In the genomic region with DNA sequence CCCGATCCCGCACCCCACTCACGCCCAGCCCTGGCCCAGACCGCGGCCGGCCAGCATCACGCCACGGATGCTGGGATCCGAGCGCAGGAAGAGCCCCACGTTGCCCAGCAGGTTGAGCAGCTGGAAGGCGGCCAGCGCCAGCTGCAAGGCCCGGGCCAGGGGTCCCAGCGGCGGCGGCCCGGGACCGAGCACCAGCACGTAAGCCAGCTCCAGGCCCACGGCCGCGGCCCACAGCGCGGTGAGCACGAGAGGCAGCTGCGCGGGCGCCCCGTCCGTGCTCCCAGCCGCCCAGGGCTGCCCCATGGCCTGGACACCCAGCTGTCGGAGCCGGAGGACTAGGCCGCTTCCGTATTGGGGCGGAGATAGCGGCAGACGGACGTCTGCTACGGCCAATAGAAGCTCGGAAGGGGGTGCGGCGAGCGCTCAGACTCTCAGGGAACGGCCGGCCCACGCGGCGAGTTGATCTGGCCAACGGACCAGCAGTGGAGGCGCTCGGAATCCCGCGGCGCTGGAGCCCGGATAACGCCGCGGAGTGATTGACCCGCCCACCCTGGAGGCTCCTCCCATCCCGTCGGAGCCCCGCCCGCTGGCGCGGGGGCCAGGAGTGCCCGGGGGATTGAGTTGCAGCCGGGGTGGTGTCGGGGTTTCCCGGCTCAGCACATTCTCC, we compare ENCODE assay signal across 8 cellular contexts. TPM values are rescaled to one million over a fixed set of nuclear protein-coding genes. Genes with fewer than 3 reads are reported as not detected.
DNase-seq lines count a peak whose midpoint lies in the region; TF ChIP-seq lines count a peak whose summit lies in the region.

TSS of gene ZDHHC24 (minus strand) at position 348 of the 667 bp plus-strand sequence. CDS start at position 303, 45 bp downstream.

- no peak for TF ChIP-seq CTCF in MM.1S (IDR thresholded peaks at IDR 0.05; ENCODE audit: low read length)

- H3K9ac ChIP-seq in ES-I3 (ENCODE audit: low read depth, low read length): peak within 1 kb of the TSS; percentile 86
- peak within 1 kb of the TSS; percentile 91 for H3K9ac ChIP-seq in MM.1S (ENCODE audit: low read length)
- peak within 1 kb of the TSS; percentile 26 to 87 (median 83) for H3K9ac ChIP-seq in subcutaneous abdominal adipose tissue (ENCODE audit: low read length in 5 of 5)

- H4K20me1 ChIP-seq in MM.1S (ENCODE audit: insufficient read depth, low read length): no peaks in the 10 kb centered on the region

- H3K4me2 ChIP-seq in MM.1S (ENCODE audit: low read depth, low read length): peak within 1 kb of the TSS; percentile 94

- in situ Hi-C loops in HAP-1 (cut with MboI; ENCODE audit: low sequenced_read_pairs): no loop called here

- peak within 1 kb of the TSS; percentile 98 for H2AFZ ChIP-seq in MM.1S (ENCODE audit: low read length)
- peak within 1 kb of the TSS; percentile 94 for H2AFZ ChIP-seq in neuron (ENCODE audit: low read depth, low read length)

- no peaks in the 10 kb centered on the region for H3K9me2 ChIP-seq in MM.1S (replicated peaks; ENCODE audit: insufficient read depth, low read length)

- H3K36me3 ChIP-seq in ES-I3 (ENCODE audit: insufficient read depth, low read length) (no peaks in the 10 kb centered on the region), HAP-1 (replicated peaks) (peaks cover 12% of the 10 kb centered on the region), MM.1S (replicated peaks; ENCODE audit: insufficient read depth, low read length) (no peaks in the 10 kb centered on the region), SJCRH30 (no peaks in the 10 kb centered on the region), neuron (ENCODE audit: insufficient read depth, low read length) (peaks cover 10% of the 10 kb centered on the region), subcutaneous abdominal adipose tissue (ENCODE audit: control insufficient read depth in 5 of 5, insufficient read depth in 5 of 5, low read length in 5 of 5) (peaks cover 0 to 28% (median 22%) of the 10 kb centered on the region in 5 donors)

- no peak within 1 kb of the TSS; the same call in 1 of the 2 replicates for H3K27ac ChIP-seq in MM.1S (ENCODE audit: low read length)
- H3K27ac ChIP-seq in SJCRH30: peak within 1 kb of the TSS; percentile 26
- peak within 1 kb of the TSS; percentile 60 for H3K27ac ChIP-seq in subcutaneous abdominal adipose tissue (ENCODE audit: low read depth, low read length)

- no peaks in the 10 kb centered on the region for H3K27me3 ChIP-seq in HAP-1 (ENCODE audit: low read depth)
- H3K27me3 ChIP-seq in MM.1S (replicated peaks; ENCODE audit: insufficient read depth, low read length): peaks cover 42% of the 10 kb centered on the region
- no peaks in the 10 kb centered on the region for H3K27me3 ChIP-seq in SJCRH30
- no peaks in the 10 kb centered on the region for H3K27me3 ChIP-seq in neuron (ENCODE audit: insufficient read depth, low read length)
- no peaks in the 10 kb centered on the region for H3K27me3 ChIP-seq in subcutaneous abdominal adipose tissue (ENCODE audit: control insufficient read depth in 5 of 5, insufficient read depth in 4 of 5, low read length in 5 of 5)

- H3F3A ChIP-seq in MM.1S (ENCODE audit: insufficient read depth, low read length): peaks cover 3% of the 10 kb centered on the region; the same call in 1 of the 2 replicates

- no peaks in the 10 kb centered on the region for H3K9me3 ChIP-seq in ES-I3 (ENCODE audit: control insufficient read depth, insufficient read depth, low read length)
- no peaks in the 10 kb centered on the region for H3K9me3 ChIP-seq in HAP-1
- H3K9me3 ChIP-seq in MM.1S (replicated peaks; ENCODE audit: insufficient read depth, low read length): no peaks in the 10 kb centered on the region
- no peaks in the 10 kb centered on the region for H3K9me3 ChIP-seq in SJCRH30 (replicated peaks)
- no peaks in the 10 kb centered on the region for H3K9me3 ChIP-seq in neuron (ENCODE audit: low read length)
- H3K9me3 ChIP-seq in subcutaneous abdominal adipose tissue (ENCODE audit: control insufficient read depth in 5 of 5, low read length in 5 of 5): no peaks in the 10 kb centered on the region

- peak within 1 kb of the TSS; percentile 63 for H3K4me3 ChIP-seq in HAP-1
- peak within 1 kb of the TSS; percentile 98 for H3K4me3 ChIP-seq in MM.1S (ENCODE audit: low read length)
- H3K4me3 ChIP-seq in SJCRH30: peak within 1 kb of the TSS; percentile 72
- H3K4me3 ChIP-seq in neuron (ENCODE audit: low read length): peak within 1 kb of the TSS; percentile 80
- peak within 1 kb of the TSS; percentile 70 to 90 (median 78) for H3K4me3 ChIP-seq in subcutaneous abdominal adipose tissue (ENCODE audit: low read depth in 1 of 5, low read length in 5 of 5)

- H3K79me2 ChIP-seq in MM.1S (ENCODE audit: low read length): peaks cover 5% of the 10 kb centered on the region; the same call in 1 of the 2 replicates

- peak; percentile 87 to 97 for DNase-seq in HAP-1 (ENCODE audit: low spot score in 2 of 2)
- peak; percentile 95 for DNase-seq in MM.1S
- DNase-seq in SJCRH30: peak; percentile 95 to 97
- DNase-seq in activated gamma-delta T cell treated with anti-CD3 and anti-CD28 coated beads, Interleukin-2, amount 50 U/mL, for 16 hours (ENCODE audit: low read depth): peak; percentile 72
- peak; percentile 95 for DNase-seq in foreskin melanocyte

- peaks cover 29% of the 10 kb centered on the region for H3K4me1 ChIP-seq in ES-I3 (ENCODE audit: insufficient read depth, low read length)
- peaks cover 12% of the 10 kb centered on the region for H3K4me1 ChIP-seq in HAP-1
- peaks cover 7% of the 10 kb centered on the region; the same call in 1 of the 2 replicates for H3K4me1 ChIP-seq in MM.1S (ENCODE audit: low read length)
- H3K4me1 ChIP-seq in SJCRH30: peaks cover 7% of the 10 kb centered on the region
- H3K4me1 ChIP-seq in neuron (ENCODE audit: insufficient read depth, low read length): peaks cover 30% of the 10 kb centered on the region
- peaks cover 0 to 39% (median 33%) of the 10 kb centered on the region in 5 donors for H3K4me1 ChIP-seq in subcutaneous abdominal adipose tissue (ENCODE audit: control insufficient read depth in 5 of 5, insufficient read depth in 5 of 5, low read length in 5 of 5)

RNA-seq across cellular contexts. Expression of gene ZDHHC24, which starts in this region (rescaled TPM):
- total RNA-seq in SJCRH30 (2014; rRNA removed; shearing (Covaris generic)): 2.6 and 3.1 TPM in 2 replicates
